In genomic region chr9:92986175-92987110, GRCh38 we compare ENCODE assay signal across 8 cellular contexts. TPM values are rescaled to one million over a fixed set of nuclear protein-coding genes. Genes with fewer than 3 reads are reported as not detected.
A peak's percentile ranks its signal among the peaks of the same experiment; 100 is the strongest.
DNase-seq lines count a peak whose midpoint lies in the region; ATAC-seq and TF ChIP-seq lines count a peak whose summit lies in the region.

No MANE protein-coding gene starts in this region.

- peaks cover 91% of the 10 kb centered on the region for H3K36me3 Mint-ChIP-seq in T-helper 2 cell treated with Interferon-gamma antibody and Interleukin-4, amounts not matched to agents 5 μg/mL and 100 μg/mL, for 36 hours (ENCODE audit: low read depth)

- H3K9me3 Mint-ChIP-seq in T-helper 2 cell treated with Interferon-gamma antibody and Interleukin-4, amounts not matched to agents 5 μg/mL and 100 μg/mL, for 36 hours = peaks cover 30% of the 10 kb centered on the region

- peaks cover 51% of the 10 kb centered on the region for H3K4me1 Mint-ChIP-seq in T-helper 2 cell treated with Interferon-gamma antibody and Interleukin-4, amounts not matched to agents 5 μg/mL and 100 μg/mL, for 36 hours (ENCODE audit: low read depth)

- H3K4me1 ChIP-seq in osteoblast (ENCODE audit: insufficient read depth, low read length) = no peaks in the 10 kb centered on the region

- H3K4me2 ChIP-seq in osteoblast (ENCODE audit: insufficient read depth, low read length) = no peak overlapping the region

- H2AFZ ChIP-seq in osteoblast (ENCODE audit: low read length) = no peak overlapping the region

- H3K79me2 ChIP-seq in osteoblast (ENCODE audit: insufficient read depth, low read length) = no peaks in the 10 kb centered on the region

- H3K27ac Mint-ChIP-seq in T-helper 2 cell treated with Interferon-gamma antibody and Interleukin-4, amounts not matched to agents 5 μg/mL and 100 μg/mL, for 36 hours = peak overlapping the region; percentile 68

- no peaks in the 10 kb centered on the region for H3K27me3 Mint-ChIP-seq in T-helper 2 cell treated with Interferon-gamma antibody and Interleukin-4, amounts not matched to agents 5 μg/mL and 100 μg/mL, for 36 hours (ENCODE audit: low read depth)

- no peaks in the 10 kb centered on the region for H3K36me3 ChIP-seq in osteoblast (ENCODE audit: insufficient read depth, low read length)

- no peak overlapping the region for H3K4me3 ChIP-seq in osteoblast (ENCODE audit: insufficient read depth, low read length)

- peak; percentile 40 for TF ChIP-seq CTCF in osteoblast (IDR thresholded peaks at IDR 0.05; ENCODE audit: extremely low read depth, low read depth, low read length)

- H3K4me3 Mint-ChIP-seq in T-helper 2 cell treated with Interferon-gamma antibody and Interleukin-4, amounts not matched to agents 5 μg/mL and 100 μg/mL, for 36 hours = peak overlapping the region; percentile 8

- no peak overlapping the region for H3K27ac ChIP-seq in osteoblast (ENCODE audit: low read depth, low read length)

- peak; percentile 62 for DNase-seq in activated gamma-delta T cell treated with Interleukin-2 at 50 U/mL for 16 hours
- DNase-seq in activated gamma-delta T cell (lab: John Stamatoyannopoulos, UW) = no peak
- DNase-seq in T-helper 2 cell treated with Interferon-gamma antibody and Interleukin-4, amounts not matched to agents 5 μg/mL and 100 μg/mL, for 36 hours (ENCODE audit: low spot score) = no peak
- peak; percentile 4 for DNase-seq in cerebellar cortex (ENCODE audit: low spot score)
- DNase-seq in osteoblast (ENCODE audit: insufficient read length, low spot score, missing footprints) = no peak
- DNase-seq in NCI-H526 treated with DMSO at 0.1 percent for 48 hours (lab: John Stamatoyannopoulos, UW) = no peak

- H4K20me1 ChIP-seq in osteoblast (ENCODE audit: insufficient read depth, low read length) = no peaks in the 10 kb centered on the region

- H3K27me3 ChIP-seq in osteoblast (ENCODE audit: insufficient read depth, low read length) = no peaks in the 10 kb centered on the region

- ATAC-seq in esophagus mucosa = no peak
- no peak for ATAC-seq in GM19452 (IDR thresholded peaks at IDR 0.05; ENCODE audit: unreplicated experiment)

- peaks cover 5% of the 10 kb centered on the region for H3K9me3 ChIP-seq in osteoblast (ENCODE audit: low read depth, low read length)

RNA-seq across cellular contexts. Expression of gene FGD3, which starts 39.1 kb away (rescaled TPM):
- under 0.01 TPM in 1 of 2 replicates, not detected in the other for total RNA-seq in osteoblast
- total RNA-seq in esophagus mucosa = 2.1 TPM

Comparison
In these comparisons a context has a peak if more than half of its experiments do, and no peak if none do; other contexts are left out.
1. DNase-seq: peak in activated gamma-delta T cell treated with Interleukin-2 at 50 U/mL for 16 hours (single experiment) and cerebellar cortex (single experiment); none in activated gamma-delta T cell (single experiment), T-helper 2 cell treated with Interferon-gamma antibody and Interleukin-4, amounts not matched to agents 5 μg/mL and 100 μg/mL, for 36 hours (single experiment), osteoblast (single experiment) and NCI-H526 treated with DMSO at 0.1 percent for 48 hours (single experiment).